31 cellular contexts compared by ENCODE assay signal in genomic region chr16:15766918-15767317, GRCh38.
"Had no signal": no experiment of that assay in that cellular context is flagged by ENCODE, and none has a peak within 500 bp of the region (broad histone marks: within the 10 kb centered on the region; RNA-seq: fewer than 3 reads in every experiment).

No MANE protein-coding gene starts in this region.

- ATAC-seq: activated CD4-positive, alpha-beta T cell treated with anti-CD3 and anti-CD28 coated beads for 36 hours; activated CD4-positive, CD25-positive, alpha-beta regulatory T cell treated with anti-CD3 and anti-CD28 coated beads, Interleukin-2, amount 50 U/mL, for 24 hours; activated CD8-positive, alpha-beta T cell treated with anti-CD3 and anti-CD28 coated beads, Interleukin-2, amount 10 ng/mL, durations not matched to agents 7 days and 5 days; activated naive CD4-positive, alpha-beta T cell treated with anti-CD3 and anti-CD28 coated beads, Interleukin-2, amount 50 U/mL, for 72 hours; activated T-cell treated with anti-CD3 and anti-CD28 coated beads, Interleukin-2, amount 50 U/mL, for 4 hours; Panc1; WTC11 had no signal

- H3K4me1 Mint-ChIP-seq: activated CD4-positive, alpha-beta T cell treated with anti-CD3 and anti-CD28 coated beads for 36 hours; activated CD4-positive, alpha-beta T cell treated with anti-CD3 and anti-CD28 coated beads, Interleukin-2, amount 10 ng/mL, durations not matched to agents 7 days and 5 days; brain; WTC11 had no signal

- H3K4me3 ChIP-seq: adrenal gland, SJSA1 had no signal

- H3K4me1 ChIP-seq: adrenal gland, SJSA1 had no signal

- H3K4me2 ChIP-seq: KMS-11, SK-N-SH had no signal

- H3K9ac ChIP-seq: KMS-11, SK-N-SH had no signal

- DNase-seq: activated CD4-positive, alpha-beta T cell treated with anti-CD3 and anti-CD28 coated beads for 36 hours; activated CD4-positive, alpha-beta T cell treated with anti-CD3 and anti-CD28 coated beads, Interleukin-2, amount 10 ng/mL, durations not matched to agents 7 days and 5 days; activated CD4-positive, alpha-beta T cell treated with anti-CD3 and anti-CD28 coated beads, Interleukin-2, amount 50 U/mL, for 48 hours; activated CD8-positive, alpha-beta memory T cell treated with anti-CD3 and anti-CD28 coated beads, Interleukin-2, amount 50 U/mL, for 4 hours; activated CD8-positive, alpha-beta T cell treated with anti-CD3 and anti-CD28 coated beads, Interleukin-2, amount 10 ng/mL, durations not matched to agents 7 days and 5 days; activated gamma-delta T cell treated with Interleukin-2 at 50 U/mL for 16 hours; activated naive CD4-positive, alpha-beta T cell treated with anti-CD3 and anti-CD28 coated beads for 36 hours; activated T-cell treated with anti-CD3 and anti-CD28 coated beads for 4 hours; activated T-cell treated with anti-CD3 and anti-CD28 coated beads, Interleukin-2, amount 50 U/mL, for 4 hours; adrenal gland; caudate nucleus; MM.1S; MV-4-11; NCI-H1092; NCI-H1436 treated with DMSO at 0.1 percent for 48 hours; NCI-H1694 treated with DMSO at 0.1 percent for 48 hours; NCI-H2029; NCI-H345; NCI-H524 treated with DMSO at 0.1 percent for 48 hours; SHP77; SK-N-SH had no signal

- H3K27me3 Mint-ChIP-seq: activated CD4-positive, alpha-beta T cell treated with anti-CD3 and anti-CD28 coated beads, Interleukin-2, amount 10 ng/mL, durations not matched to agents 7 days and 5 days had no signal

- H3K9me3 ChIP-seq: adrenal gland, SJSA1, SK-N-SH had no signal

- H3K27me3 ChIP-seq: adrenal gland had no signal

- H3K36me3 ChIP-seq: adrenal gland, SJSA1 had no signal

- H3K9me3 Mint-ChIP-seq: activated CD4-positive, alpha-beta T cell treated with anti-CD3 and anti-CD28 coated beads, Interleukin-2, amount 10 ng/mL, durations not matched to agents 7 days and 5 days; activated naive CD4-positive, alpha-beta T cell treated with anti-CD3 and anti-CD28 coated beads for 36 hours; activated naive CD4-positive, alpha-beta T cell treated with anti-CD3 and anti-CD28 coated beads, Interleukin-2, amount 50 U/mL, for 72 hours; activated T-cell treated with anti-CD3 and anti-CD28 coated beads, Interleukin-2, amount 50 U/mL, for 4 hours; activated T-helper 1 cell treated with anti-CD3 and anti-CD28 coated beads, Interleukin-12 subunit alpha, Interleukin-12 subunit beta, Interleukin-2, Interleukin-4 antibody, amounts not matched to agents 30 ng/mL and 10 ng/mL and 1 ng/mL, durations not matched to agents 14 hours and 24 hours and 36 hours; T-helper 1 cell treated with Interleukin-12 subunit alpha and Interleukin-12 subunit beta and Interleukin-4 antibody, amounts not matched to agents 30 μg/mL and 1 μg/mL, for 36 hours; T-helper 2 cell treated with Interferon-gamma antibody and Interleukin-4, amounts not matched to agents 5 μg/mL and 100 μg/mL, for 36 hours; WTC11 had no signal

- H3K4me3 Mint-ChIP-seq: activated CD4-positive, alpha-beta T cell treated with anti-CD3 and anti-CD28 coated beads for 36 hours; activated CD4-positive, alpha-beta T cell treated with anti-CD3 and anti-CD28 coated beads, Interleukin-2, amount 10 ng/mL, durations not matched to agents 7 days and 5 days; activated CD8-positive, alpha-beta T cell treated with anti-CD3 and anti-CD28 coated beads, Interleukin-2, amount 10 ng/mL, durations not matched to agents 7 days and 5 days; activated naive CD4-positive, alpha-beta T cell treated with anti-CD3 and anti-CD28 coated beads for 36 hours; activated T-cell treated with anti-CD3 and anti-CD28 coated beads, Interleukin-2, amount 50 U/mL, for 4 hours; activated T-helper 1 cell treated with anti-CD3 and anti-CD28 coated beads, Interleukin-12 subunit alpha, Interleukin-12 subunit beta, Interleukin-2, Interleukin-4 antibody, amounts not matched to agents 30 ng/mL and 10 ng/mL and 1 ng/mL, durations not matched to agents 14 hours and 24 hours and 36 hours; brain; T-helper 1 cell treated with Interleukin-12 subunit alpha and Interleukin-12 subunit beta and Interleukin-4 antibody, amounts not matched to agents 30 μg/mL and 1 μg/mL, for 36 hours; T-helper 2 cell treated with Interferon-gamma antibody and Interleukin-4, amounts not matched to agents 5 μg/mL and 100 μg/mL, for 36 hours; WTC11 had no signal

- H3K36me3 Mint-ChIP-seq: activated naive CD4-positive, alpha-beta T cell treated with anti-CD3 and anti-CD28 coated beads, Interleukin-2, amount 50 U/mL, for 72 hours; brain; WTC11 had no signal

- H3K27ac Mint-ChIP-seq: activated CD4-positive, alpha-beta T cell treated with anti-CD3 and anti-CD28 coated beads for 36 hours; activated CD4-positive, alpha-beta T cell treated with anti-CD3 and anti-CD28 coated beads, Interleukin-2, amount 10 ng/mL, durations not matched to agents 7 days and 5 days; activated CD8-positive, alpha-beta T cell treated with anti-CD3 and anti-CD28 coated beads, Interleukin-2, amount 10 ng/mL, durations not matched to agents 7 days and 5 days; activated naive CD4-positive, alpha-beta T cell treated with anti-CD3 and anti-CD28 coated beads for 36 hours; activated naive CD4-positive, alpha-beta T cell treated with anti-CD3 and anti-CD28 coated beads, Interleukin-2, amount 50 U/mL, for 72 hours; activated T-helper 1 cell treated with anti-CD3 and anti-CD28 coated beads, Interleukin-12 subunit alpha, Interleukin-12 subunit beta, Interleukin-2, Interleukin-4 antibody, amounts not matched to agents 30 ng/mL and 10 ng/mL and 1 ng/mL, durations not matched to agents 14 hours and 24 hours and 36 hours; T-helper 1 cell treated with Interleukin-12 subunit alpha and Interleukin-12 subunit beta and Interleukin-4 antibody, amounts not matched to agents 30 μg/mL and 1 μg/mL, for 36 hours; T-helper 2 cell treated with Interferon-gamma antibody and Interleukin-4, amounts not matched to agents 5 μg/mL and 100 μg/mL, for 36 hours; WTC11 had no signal

- H3K27ac ChIP-seq: adrenal gland, KMS-11, SJSA1 had no signal
